Comparison of ENCODE assay signal across 15 cellular contexts in genomic region chr2:237542001-237542704, GRCh38. TPM values are rescaled to one million over a fixed set of nuclear protein-coding genes. Genes with fewer than 3 reads are reported as not detected.
DNase-seq lines count a peak whose midpoint lies in the region; ATAC-seq and TF ChIP-seq lines count a peak whose summit lies in the region.
"Had no signal": no experiment of that assay in that cellular context is flagged by ENCODE, and none has a peak within 500 bp of the region (broad histone marks: within the 10 kb centered on the region; RNA-seq: fewer than 3 reads in every experiment).

No MANE protein-coding gene starts in this region.

- no peak overlapping the region for H2AFZ ChIP-seq in osteoblast (ENCODE audit: low read length)
- H2AFZ ChIP-seq: GM23248 had no signal

- H3K27ac Mint-ChIP-seq in activated naive CD8-positive, alpha-beta T cell treated with anti-CD3 and anti-CD28 coated beads, Interleukin-2, amount 50 U/mL, for 24 hours = no peak overlapping the region
- no peak overlapping the region for H3K27ac Mint-ChIP-seq in stimulated activated naive CD8-positive, alpha-beta T cell treated with anti-CD3 and anti-CD28 coated beads, Interleukin-15, amount 100 ng/mL, for 72 hours
- H3K27ac Mint-ChIP-seq: CD8-positive, alpha-beta memory T cell had no signal

- no peaks in the 10 kb centered on the region for H3K27me3 ChIP-seq in BLaER1 treated with 17β-estradiol and CSF1 and Interleukin-3, amounts not matched to agents 10 nM and 100 nM
- no peaks in the 10 kb centered on the region for H3K27me3 ChIP-seq in H7 (ENCODE audit: control insufficient read depth, insufficient read depth, low read length)
- H3K27me3 ChIP-seq in osteoblast (ENCODE audit: insufficient read depth, low read length) = no peaks in the 10 kb centered on the region
- H3K27me3 ChIP-seq: BE2C had no signal

- no peak for TF ChIP-seq CTCF in RWPE1 (conservative IDR thresholded peaks at IDR 0.05; ENCODE audit: low read depth)
- TF ChIP-seq CTCF in osteoblast (IDR thresholded peaks at IDR 0.05; ENCODE audit: extremely low read depth, low read depth, low read length) = no peak

- no peak overlapping the region for H3K4me3 ChIP-seq in BLaER1 treated with 17β-estradiol and CSF1 and Interleukin-3, amounts not matched to agents 10 nM and 100 nM
- H3K4me3 ChIP-seq in H7 (ENCODE audit: insufficient read depth, low read depth, low read length) = no peak overlapping the region
- no peak overlapping the region for H3K4me3 ChIP-seq in osteoblast (ENCODE audit: insufficient read depth, low read length)
- H3K4me3 ChIP-seq: A549, GM23248 had no signal

- no peaks in the 10 kb centered on the region for H3K79me2 ChIP-seq in osteoblast (ENCODE audit: insufficient read depth, low read length)

- H3K27ac ChIP-seq in BLaER1 treated with 17β-estradiol and CSF1 and Interleukin-3, amounts not matched to agents 10 nM and 100 nM = peak overlapping the region in 5 of 11 experiments; percentile 19 to 66 (median 59); a peak in 7 of 22 replicates
- peak overlapping the region; percentile 76; the same call in 1 of the 2 replicates for H3K27ac ChIP-seq in RWPE1
- no peak overlapping the region for H3K27ac ChIP-seq in osteoblast (ENCODE audit: low read depth, low read length)
- H3K27ac ChIP-seq: GM23248 had no signal

- no peaks in the 10 kb centered on the region for H4K20me1 ChIP-seq in BLaER1 treated with 17β-estradiol and CSF1 and Interleukin-3, amounts not matched to agents 10 nM and 100 nM
- H4K20me1 ChIP-seq in osteoblast (ENCODE audit: insufficient read depth, low read length) = no peaks in the 10 kb centered on the region

- H3K36me3 Mint-ChIP-seq in activated naive CD8-positive, alpha-beta T cell treated with anti-CD3 and anti-CD28 coated beads, Interleukin-2, amount 50 U/mL, for 24 hours (ENCODE audit: low read depth) = no peaks in the 10 kb centered on the region

- H3K36me3 ChIP-seq in BLaER1 treated with 17β-estradiol and CSF1 and Interleukin-3, amounts not matched to agents 10 nM and 100 nM = no peaks in the 10 kb centered on the region
- H3K36me3 ChIP-seq in H7 (replicated peaks; ENCODE audit: control insufficient read depth, insufficient read depth, low read length) = no peaks in the 10 kb centered on the region
- H3K36me3 ChIP-seq in osteoblast (ENCODE audit: insufficient read depth, low read length) = peaks cover 26% of the 10 kb centered on the region
- H3K36me3 ChIP-seq: BE2C had no signal

- DNase-seq in H7 = peak; percentile 59
- no peak for DNase-seq in RWPE1 (ENCODE audit: low spot score)
- DNase-seq in osteoblast (ENCODE audit: insufficient read length, low spot score, missing footprints) = peak; percentile 79
- no peak for DNase-seq in activated naive CD8-positive, alpha-beta T cell treated with anti-CD3 and anti-CD28 coated beads, Interleukin-2, amount 50 U/mL, for 24 hours
- no peak for DNase-seq in Right ventricle myocardium superior
- no peak for DNase-seq in stimulated activated naive CD8-positive, alpha-beta T cell treated with anti-CD3 and anti-CD28 coated beads, Interleukin-15, amount 100 ng/mL, for 72 hours
- DNase-seq: BE2C; CD8-positive, alpha-beta memory T cell; GM23248; H9 had no signal

- CTCF ChIA-PET in RWPE1 (lab: Yijun Ruan, JAX) = interaction anchor here (1.1 kb wide), 1 partner anchor 29 kb away, joined by 6 read pairs; no protein-coding TSS in a partner anchor

- intact Hi-C loops in Right ventricle myocardium superior (cut with DNase I) = no loop called here

- no peaks in the 10 kb centered on the region for H3K9me3 Mint-ChIP-seq in activated naive CD8-positive, alpha-beta T cell treated with anti-CD3 and anti-CD28 coated beads, Interleukin-2, amount 50 U/mL, for 24 hours
- H3K9me3 Mint-ChIP-seq in stimulated activated naive CD8-positive, alpha-beta T cell treated with anti-CD3 and anti-CD28 coated beads, Interleukin-15, amount 100 ng/mL, for 72 hours = no peaks in the 10 kb centered on the region
- H3K9me3 Mint-ChIP-seq: CD8-positive, alpha-beta memory T cell had no signal

- H3K4me1 ChIP-seq in BLaER1 treated with 17β-estradiol and CSF1 and Interleukin-3, amounts not matched to agents 10 nM and 100 nM = peaks cover 18 to 73% (median 65%) of the 10 kb centered on the region in 10 experiments
- H3K4me1 ChIP-seq in osteoblast (ENCODE audit: insufficient read depth, low read length) = peaks cover 3% of the 10 kb centered on the region
- H3K4me1 ChIP-seq: BE2C, Caco-2 had no signal

- H3K4me2 ChIP-seq in BLaER1 treated with 17β-estradiol and CSF1 and Interleukin-3, amounts not matched to agents 10 nM and 100 nM = peak overlapping the region in 7 of 11 experiments; percentile 72 to 94 (median 81); a peak in 11 of 22 replicates
- no peak overlapping the region for H3K4me2 ChIP-seq in osteoblast (ENCODE audit: insufficient read depth, low read length)

- H3K9ac ChIP-seq in BLaER1 treated with 17β-estradiol and CSF1 and Interleukin-3, amounts not matched to agents 10 nM and 100 nM = no peak overlapping the region; a peak in 1 of 22 replicates
- H3K9ac ChIP-seq: GM23248 had no signal

- no peak for ATAC-seq in activated naive CD8-positive, alpha-beta T cell treated with anti-CD3 and anti-CD28 coated beads, Interleukin-2, amount 50 U/mL, for 24 hours
- ATAC-seq in Right ventricle myocardium superior (ENCODE audit: poor library complexity) = no peak
- ATAC-seq in stimulated activated naive CD8-positive, alpha-beta T cell treated with anti-CD3 and anti-CD28 coated beads, Interleukin-15, amount 100 ng/mL, for 72 hours = no peak

- POLR2A ChIA-PET in RWPE1 (lab: Yijun Ruan, JAX; ENCODE audit: low non-redundant PET) = no interaction called here

- peaks cover 0 to 4% (median 0%) of the 10 kb centered on the region in 11 experiments; a peak in 1 of 22 replicates for H3K9me3 ChIP-seq in BLaER1 treated with 17β-estradiol and CSF1 and Interleukin-3, amounts not matched to agents 10 nM and 100 nM (replicated peaks in 1 of 11)
- no peaks in the 10 kb centered on the region for H3K9me3 ChIP-seq in osteoblast (ENCODE audit: low read depth, low read length)
- H3K9me3 ChIP-seq: A549, BE2C, Caco-2 had no signal

- H3K4me3 Mint-ChIP-seq in activated naive CD8-positive, alpha-beta T cell treated with anti-CD3 and anti-CD28 coated beads, Interleukin-2, amount 50 U/mL, for 24 hours = no peak overlapping the region
- no peak overlapping the region for H3K4me3 Mint-ChIP-seq in stimulated activated naive CD8-positive, alpha-beta T cell treated with anti-CD3 and anti-CD28 coated beads, Interleukin-15, amount 100 ng/mL, for 72 hours
- H3K4me3 Mint-ChIP-seq: CD8-positive, alpha-beta memory T cell; H9 had no signal

- no peaks in the 10 kb centered on the region for H3K4me1 Mint-ChIP-seq in activated naive CD8-positive, alpha-beta T cell treated with anti-CD3 and anti-CD28 coated beads, Interleukin-2, amount 50 U/mL, for 24 hours
- H3K4me1 Mint-ChIP-seq in stimulated activated naive CD8-positive, alpha-beta T cell treated with anti-CD3 and anti-CD28 coated beads, Interleukin-15, amount 100 ng/mL, for 72 hours = no peaks in the 10 kb centered on the region
- H3K4me1 Mint-ChIP-seq: CD8-positive, alpha-beta memory T cell had no signal

- H3K27me3 Mint-ChIP-seq in activated naive CD8-positive, alpha-beta T cell treated with anti-CD3 and anti-CD28 coated beads, Interleukin-2, amount 50 U/mL, for 24 hours = no peaks in the 10 kb centered on the region
- H3K27me3 Mint-ChIP-seq in stimulated activated naive CD8-positive, alpha-beta T cell treated with anti-CD3 and anti-CD28 coated beads, Interleukin-15, amount 100 ng/mL, for 72 hours = no peaks in the 10 kb centered on the region

RNA-seq across cellular contexts. Expression of gene PRLH, which starts 24.2 kb away (rescaled TPM):
- total RNA-seq in H7 (2014; rRNA removed; shearing (Covaris generic)) = not detected in 2 replicates
- total RNA-seq in osteoblast = not detected in 2 replicates
- total RNA-seq in Right ventricle myocardium superior = not detected
- total RNA-seq: Caco-2; CD8-positive, alpha-beta memory T cell; Daoy; GM23248; H9; HepG2 had no signal

RNA-seq across cellular contexts. Expression of gene RAB17, which starts 48.4 kb away (rescaled TPM):
- total RNA-seq in H7 (2014; rRNA removed; shearing (Covaris generic)) = 23.3 and 25.5 TPM in 2 replicates
- total RNA-seq in osteoblast (0.36 TPM in 1 of 2 replicates, not detected in the other), Right ventricle myocardium superior (4.1 TPM)
- total RNA-seq: CD8-positive, alpha-beta memory T cell had no signal

RNA-seq across cellular contexts. Expression of gene MLPH, which starts 55.1 kb away (rescaled TPM):
- total RNA-seq in H7 (2014; rRNA removed; shearing (Covaris generic)) = 1.1 and 6.1 TPM in 2 replicates
- 25.7 and 32.1 TPM in 2 replicates for total RNA-seq in osteoblast
- 80.9 TPM for total RNA-seq in Right ventricle myocardium superior
- total RNA-seq: Caco-2; CD8-positive, alpha-beta memory T cell; HepG2 had no signal

Comparison
In these comparisons a context has a peak if more than half of its experiments do, and no peak if none do; other contexts are left out.
1. DNase-seq: peak in H7 (single experiment) and osteoblast (single experiment); none in RWPE1 (single experiment), activated naive CD8-positive, alpha-beta T cell treated with anti-CD3 and anti-CD28 coated beads, Interleukin-2, amount 50 U/mL, for 24 hours (single experiment), Right ventricle myocardium superior (single experiment) and stimulated activated naive CD8-positive, alpha-beta T cell treated with anti-CD3 and anti-CD28 coated beads, Interleukin-15, amount 100 ng/mL, for 72 hours (0 of 2).